Comparison of ENCODE assay signal across 16 cellular contexts in genomic region chr16:8920676-8921625, GRCh38. TPM values are rescaled to one million over a fixed set of nuclear protein-coding genes. Genes with fewer than 3 reads are reported as not detected.
DNase-seq lines count a peak whose midpoint lies in the region; ATAC-seq and TF ChIP-seq lines count a peak whose summit lies in the region.
"Had no signal": no experiment of that assay in that cellular context is flagged by ENCODE, and none has a peak within 500 bp of the region (broad histone marks: within the 10 kb centered on the region; RNA-seq: fewer than 3 reads in every experiment).

No MANE protein-coding gene starts in this region.

- H3K4me1 Mint-ChIP-seq in activated CD8-positive, alpha-beta memory T cell treated with anti-CD3 and anti-CD28 coated beads, Interleukin-2, amount 10 ng/mL, durations not matched to agents 7 days and 5 days: peaks cover 81% of the 10 kb centered on the region
- peaks cover 73% of the 10 kb centered on the region for H3K4me1 Mint-ChIP-seq in activated CD4-positive, alpha-beta memory T cell treated with anti-CD3 and anti-CD28 coated beads for 36 hours (ENCODE audit: low read depth)
- peaks cover 33% of the 10 kb centered on the region for H3K4me1 Mint-ChIP-seq in stimulated activated memory B cell treated with anti-CD40 and anti-IgM and Interleukin-4, amounts not matched to agents 10 μg/mL and 1 μg/mL and 100 μg/mL, for 72 hours
- peaks cover 28 to 39% of the 10 kb centered on the region in 2 donors for H3K4me1 Mint-ChIP-seq in natural killer cell treated with Interleukin-12 subunit alpha and Interleukin-12 subunit beta and Interleukin-15 and Interleukin-18, amount 100 ng/mL, for 72 hours (ENCODE audit: low read depth in 2 of 2)

- H3K36me3 Mint-ChIP-seq in activated CD8-positive, alpha-beta memory T cell treated with anti-CD3 and anti-CD28 coated beads, Interleukin-2, amount 10 ng/mL, durations not matched to agents 7 days and 5 days: peaks cover 70% of the 10 kb centered on the region
- H3K36me3 Mint-ChIP-seq in activated CD4-positive, alpha-beta memory T cell treated with anti-CD3 and anti-CD28 coated beads for 36 hours: peaks cover 69% of the 10 kb centered on the region
- peaks cover 47% of the 10 kb centered on the region for H3K36me3 Mint-ChIP-seq in stimulated activated memory B cell treated with anti-CD40 and anti-IgM and Interleukin-4, amounts not matched to agents 10 μg/mL and 1 μg/mL and 100 μg/mL, for 72 hours
- peaks cover 10% of the 10 kb centered on the region for H3K36me3 Mint-ChIP-seq in natural killer cell treated with Interleukin-12 subunit alpha and Interleukin-12 subunit beta and Interleukin-15 and Interleukin-18, amount 100 ng/mL, for 72 hours

- H3K4me3 Mint-ChIP-seq in activated CD8-positive, alpha-beta memory T cell treated with anti-CD3 and anti-CD28 coated beads, Interleukin-2, amount 10 ng/mL, durations not matched to agents 7 days and 5 days: no peak overlapping the region
- H3K4me3 Mint-ChIP-seq in activated CD4-positive, alpha-beta memory T cell treated with anti-CD3 and anti-CD28 coated beads for 36 hours: no peak overlapping the region
- H3K4me3 Mint-ChIP-seq in stimulated activated memory B cell treated with anti-CD40 and anti-IgM and Interleukin-4, amounts not matched to agents 10 μg/mL and 1 μg/mL and 100 μg/mL, for 72 hours: no peak overlapping the region
- no peak overlapping the region for H3K4me3 Mint-ChIP-seq in natural killer cell treated with Interleukin-12 subunit alpha and Interleukin-12 subunit beta and Interleukin-15 and Interleukin-18, amount 100 ng/mL, for 72 hours

- no peak for DNase-seq in activated CD8-positive, alpha-beta memory T cell treated with anti-CD3 and anti-CD28 coated beads, Interleukin-2, amount 10 ng/mL, durations not matched to agents 7 days and 5 days
- DNase-seq in activated CD8-positive, alpha-beta memory T cell treated with anti-CD3 and anti-CD28 coated beads, Interleukin-2, amount 50 U/mL, for 4 hours: no peak
- no peak for DNase-seq in activated CD4-positive, alpha-beta memory T cell treated with anti-CD3 and anti-CD28 coated beads for 36 hours
- peak; percentile 90 for DNase-seq in fibroblast of mammary gland (ENCODE audit: low read depth)
- DNase-seq in natural killer cell treated with Interleukin-12 subunit alpha and Interleukin-12 subunit beta and Interleukin-15 and Interleukin-18, amount 100 ng/mL, for 72 hours (ENCODE audit: low spot score): no peak
- DNase-seq in effector memory CD4-positive, alpha-beta T cell: no peak
- DNase-seq: ACHN, glutamatergic neuron, H7, islet precursor cell, NCI-H82, RPMI8226 had no signal

- H3K9me3 Mint-ChIP-seq in activated CD8-positive, alpha-beta memory T cell treated with anti-CD3 and anti-CD28 coated beads, Interleukin-2, amount 10 ng/mL, durations not matched to agents 7 days and 5 days (ENCODE audit: low read depth): no peaks in the 10 kb centered on the region
- no peaks in the 10 kb centered on the region for H3K9me3 Mint-ChIP-seq in activated CD4-positive, alpha-beta memory T cell treated with anti-CD3 and anti-CD28 coated beads for 36 hours
- no peaks in the 10 kb centered on the region for H3K9me3 Mint-ChIP-seq in stimulated activated memory B cell treated with anti-CD40 and anti-IgM and Interleukin-4, amounts not matched to agents 10 μg/mL and 1 μg/mL and 100 μg/mL, for 72 hours
- H3K9me3 Mint-ChIP-seq in natural killer cell treated with Interleukin-12 subunit alpha and Interleukin-12 subunit beta and Interleukin-15 and Interleukin-18, amount 100 ng/mL, for 72 hours: no peaks in the 10 kb centered on the region

- H3K9me3 ChIP-seq in effector memory CD4-positive, alpha-beta T cell (ENCODE audit: control insufficient read depth, low read length): no peaks in the 10 kb centered on the region

- no peak for ATAC-seq in activated CD8-positive, alpha-beta memory T cell treated with anti-CD3 and anti-CD28 coated beads, Interleukin-2, amount 10 ng/mL, durations not matched to agents 7 days and 5 days
- no peak for ATAC-seq in stimulated activated memory B cell treated with anti-CD40 and anti-IgM and Interleukin-4, amounts not matched to agents 10 μg/mL and 1 μg/mL and 100 μg/mL, for 72 hours
- ATAC-seq in GM21423 (IDR thresholded peaks at IDR 0.05; ENCODE audit: unreplicated experiment): no peak
- ATAC-seq in natural killer cell treated with Interleukin-12 subunit alpha and Interleukin-12 subunit beta and Interleukin-15 and Interleukin-18, amount 100 ng/mL, for 72 hours: no peak

- no peaks in the 10 kb centered on the region for H3K27me3 Mint-ChIP-seq in activated CD8-positive, alpha-beta memory T cell treated with anti-CD3 and anti-CD28 coated beads, Interleukin-2, amount 10 ng/mL, durations not matched to agents 7 days and 5 days
- no peaks in the 10 kb centered on the region for H3K27me3 Mint-ChIP-seq in activated CD4-positive, alpha-beta memory T cell treated with anti-CD3 and anti-CD28 coated beads for 36 hours
- no peaks in the 10 kb centered on the region for H3K27me3 Mint-ChIP-seq in stimulated activated memory B cell treated with anti-CD40 and anti-IgM and Interleukin-4, amounts not matched to agents 10 μg/mL and 1 μg/mL and 100 μg/mL, for 72 hours
- H3K27me3 Mint-ChIP-seq in natural killer cell treated with Interleukin-12 subunit alpha and Interleukin-12 subunit beta and Interleukin-15 and Interleukin-18, amount 100 ng/mL, for 72 hours: no peaks in the 10 kb centered on the region

- CTCF ChIA-PET in activated CD8-positive, alpha-beta memory T cell treated with anti-CD3 and anti-CD28 coated beads, Interleukin-2, amount 10 ng/mL, durations not matched to agents 7 days and 5 days (lab: Charles Lee): interaction anchor here (1.7 to 2.1 kb wide), 2 partner anchors 15 kb away, joined by 6 to 7 read pairs; no protein-coding TSS in a partner anchor
- CTCF ChIA-PET in activated CD4-positive, alpha-beta memory T cell treated with anti-CD3 and anti-CD28 coated beads for 36 hours (lab: Charles Lee): interaction anchor here (0.8 to 8.8 kb wide), 4 partner anchors 15 to 88 kb away, joined by 4 to 58 read pairs (median 4); no protein-coding TSS in a partner anchor

- H3K4me1 ChIP-seq in effector memory CD4-positive, alpha-beta T cell (ENCODE audit: control insufficient read depth, insufficient read depth, low read length, poor library complexity, severe bottlenecking): peaks cover 16% of the 10 kb centered on the region

- no peaks in the 10 kb centered on the region for H3K27me3 ChIP-seq in effector memory CD4-positive, alpha-beta T cell (replicated peaks; ENCODE audit: control insufficient read depth, insufficient read depth, low read length, poor library complexity, severe bottlenecking)

- POLR2A ChIA-PET in activated CD4-positive, alpha-beta memory T cell treated with anti-CD3 and anti-CD28 coated beads for 36 hours (lab: Charles Lee): interaction anchor here (1.7 kb wide), 2 partner anchors 15 to 30 kb away, joined by 4 to 7 read pairs; no protein-coding TSS in a partner anchor

- H3K4me3 ChIP-seq in fibroblast of mammary gland (ENCODE audit: control insufficient read depth, low read depth, low read length): no peak overlapping the region
- no peak overlapping the region for H3K4me3 ChIP-seq in effector memory CD4-positive, alpha-beta T cell (ENCODE audit: insufficient read depth, low read depth, low read length, poor library complexity, severe bottlenecking)

- H3K36me3 ChIP-seq in effector memory CD4-positive, alpha-beta T cell (ENCODE audit: control insufficient read depth, insufficient read depth, low read length): peaks cover 67% of the 10 kb centered on the region

- H3K27ac Mint-ChIP-seq in activated CD8-positive, alpha-beta memory T cell treated with anti-CD3 and anti-CD28 coated beads, Interleukin-2, amount 10 ng/mL, durations not matched to agents 7 days and 5 days: peak overlapping the region; percentile 66
- peak overlapping the region; percentile 78 for H3K27ac Mint-ChIP-seq in activated CD4-positive, alpha-beta memory T cell treated with anti-CD3 and anti-CD28 coated beads for 36 hours
- peak overlapping the region; percentile 32 for H3K27ac Mint-ChIP-seq in stimulated activated memory B cell treated with anti-CD40 and anti-IgM and Interleukin-4, amounts not matched to agents 10 μg/mL and 1 μg/mL and 100 μg/mL, for 72 hours
- peak overlapping the region in 1 of 2 donors; percentile 43 for H3K27ac Mint-ChIP-seq in natural killer cell treated with Interleukin-12 subunit alpha and Interleukin-12 subunit beta and Interleukin-15 and Interleukin-18, amount 100 ng/mL, for 72 hours

- TF ChIP-seq CTCF in fibroblast of mammary gland (conservative IDR thresholded peaks at IDR 0.05; ENCODE audit: control insufficient read depth, insufficient read depth, low read depth, low read length): no peak

- H3K27ac ChIP-seq in effector memory CD4-positive, alpha-beta T cell (ENCODE audit: insufficient read depth, low read length, poor library complexity, severe bottlenecking): no peak overlapping the region

- intact Hi-C loops in activated CD4-positive, alpha-beta memory T cell treated with anti-CD3 and anti-CD28 coated beads for 36 hours (cut with micrococcal nuclease): loop anchor here (1.0 to 2.0 kb wide), 5 partner anchors 7 to 52 kb away; partner anchors contain the start of gene CARHSP1

RNA-seq across cellular contexts. Expression of gene LITAFD, which starts 38.8 kb away (rescaled TPM):
- total RNA-seq in activated CD8-positive, alpha-beta memory T cell treated with anti-CD3 and anti-CD28 coated beads, Interleukin-2, amount 10 ng/mL, durations not matched to agents 7 days and 5 days: not detected
- total RNA-seq in activated CD4-positive, alpha-beta memory T cell treated with anti-CD3 and anti-CD28 coated beads for 36 hours: not detected
- total RNA-seq in natural killer cell treated with Interleukin-12 subunit alpha and Interleukin-12 subunit beta and Interleukin-15 and Interleukin-18, amount 100 ng/mL, for 72 hours: not detected
- total RNA-seq: H7, mononuclear cell, urinary bladder had no signal

RNA-seq across cellular contexts. Expression of gene USP7, which starts 42.8 kb away (rescaled TPM):
- total RNA-seq in activated CD8-positive, alpha-beta memory T cell treated with anti-CD3 and anti-CD28 coated beads, Interleukin-2, amount 10 ng/mL, durations not matched to agents 7 days and 5 days: 100 to 1,000 TPM; 159 to 179 TPM
- 100 to 1,000 TPM; 154 to 170 TPM for total RNA-seq in activated CD4-positive, alpha-beta memory T cell treated with anti-CD3 and anti-CD28 coated beads for 36 hours
- 100 to 1,000 TPM; 161 to 180 TPM for total RNA-seq in natural killer cell treated with Interleukin-12 subunit alpha and Interleukin-12 subunit beta and Interleukin-15 and Interleukin-18, amount 100 ng/mL, for 72 hours

RNA-seq across cellular contexts. Expression of gene CARHSP1, which starts 52.1 kb away (rescaled TPM):
- total RNA-seq in activated CD8-positive, alpha-beta memory T cell treated with anti-CD3 and anti-CD28 coated beads, Interleukin-2, amount 10 ng/mL, durations not matched to agents 7 days and 5 days: 100 to 1,000 TPM; 142 to 176 TPM
- 10 to 100 TPM; 64.9 to 73.1 TPM for total RNA-seq in activated CD4-positive, alpha-beta memory T cell treated with anti-CD3 and anti-CD28 coated beads for 36 hours
- total RNA-seq in natural killer cell treated with Interleukin-12 subunit alpha and Interleukin-12 subunit beta and Interleukin-15 and Interleukin-18, amount 100 ng/mL, for 72 hours: 10 to 100 TPM; 66.5 to 70.7 TPM
